Comparison of ENCODE assay signal across 15 cellular contexts in genomic region chr6:110356778-110357177, GRCh38. TPM values are rescaled to one million over a fixed set of nuclear protein-coding genes. Genes with fewer than 3 reads are reported as not detected.
DNase-seq lines count a peak whose midpoint lies in the region; ATAC-seq and TF ChIP-seq lines count a peak whose summit lies in the region.
"Had no signal": no experiment of that assay in that cellular context is flagged by ENCODE, and none has a peak within 500 bp of the region (broad histone marks: within the 10 kb centered on the region; RNA-seq: fewer than 3 reads in every experiment).

No MANE protein-coding gene starts in this region.

- H3K27ac ChIP-seq in caudate nucleus (ENCODE audit: low read depth, low read length): peak overlapping the region; percentile 31
- H3K27ac ChIP-seq in muscle layer of colon (ENCODE audit: low read depth, low read length): peak overlapping the region; percentile 80
- H3K27ac ChIP-seq in tibial artery: peak overlapping the region; percentile 94 to 98
- H3K27ac ChIP-seq: SJSA1 had no signal

- no peak for ATAC-seq in activated T-cell treated with anti-CD3 and anti-CD28 coated beads, Interleukin-2, amount 50 U/mL, for 4 hours

- no peak for TF ChIP-seq CTCF in tibial artery (IDR thresholded peaks at IDR 0.05)

- H3K9me3 Mint-ChIP-seq in activated T-cell treated with anti-CD3 and anti-CD28 coated beads, Interleukin-2, amount 50 U/mL, for 4 hours: no peaks in the 10 kb centered on the region

- H3K4me3 ChIP-seq in muscle layer of colon (ENCODE audit: low read depth in 1 of 2, low read length in 2 of 2) (peak overlapping the region; percentile 62 to 80), tibial artery (peak overlapping the region in 1 of 2 donors; percentile 80)
- H3K4me3 ChIP-seq: SJSA1 had no signal

- H3K36me3 ChIP-seq in muscle layer of colon (ENCODE audit: insufficient read depth, low read length) (no peaks in the 10 kb centered on the region), tibial artery (no peaks in the 10 kb centered on the region)
- H3K36me3 ChIP-seq: SJSA1 had no signal

- H3K36me3 Mint-ChIP-seq in activated T-cell treated with anti-CD3 and anti-CD28 coated beads, Interleukin-2, amount 50 U/mL, for 4 hours (ENCODE audit: insufficient read depth): peaks cover 2% of the 10 kb centered on the region

- intact Hi-C loops in tibial artery (cut with DNase I; ENCODE audit: low total_unique reads): no loop called here

- H3K27me3 ChIP-seq in muscle layer of colon (ENCODE audit: control insufficient read depth in 1 of 2, insufficient read depth in 2 of 2, low read length in 2 of 2) (no peaks in the 10 kb centered on the region), tibial artery (no peaks in the 10 kb centered on the region)

- peaks cover 11% of the 10 kb centered on the region for H3K4me1 Mint-ChIP-seq in activated T-cell treated with anti-CD3 and anti-CD28 coated beads, Interleukin-2, amount 50 U/mL, for 4 hours (ENCODE audit: low read depth)

- H3K9me3 ChIP-seq in muscle layer of colon (ENCODE audit: low read length): no peaks in the 10 kb centered on the region
- H3K9me3 ChIP-seq in tibial artery: no peaks in the 10 kb centered on the region
- H3K9me3 ChIP-seq: SJSA1 had no signal

- DNase-seq in activated T-cell treated with anti-CD3 and anti-CD28 coated beads, Interleukin-2, amount 50 U/mL, for 4 hours: no peak
- DNase-seq in activated T-cell treated with anti-CD3 and anti-CD28 coated beads, Interleukin-2, amount 50 U/mL, for 48 hours: no peak
- no peak for DNase-seq in caudate nucleus (lab: John Stamatoyannopoulos, UW)
- DNase-seq in tibial artery: no peak
- no peak for DNase-seq in putamen (ENCODE audit: low spot score)
- DNase-seq in dedifferentiated amniotic fluid mesenchymal stem cell (ENCODE audit: extremely low spot score): no peak
- DNase-seq in NCI-H2196 (lab: John Stamatoyannopoulos, UW; ENCODE audit: unreplicated experiment): no peak
- DNase-seq: activated CD4-positive, alpha-beta T cell treated with anti-CD3 and anti-CD28 coated beads, Interleukin-2, amount 50 U/mL, for 48 hours; AML-193; kidney glomerular epithelial cell; NCI-H774; stimulated activated CD4-positive, alpha-beta T cell treated with anti-CD3 and anti-CD28 coated beads, Interleukin-4, amount 100 ng/mL, for 24 hours had no signal

- peaks cover 50% of the 10 kb centered on the region for H3K27me3 Mint-ChIP-seq in activated T-cell treated with anti-CD3 and anti-CD28 coated beads, Interleukin-2, amount 50 U/mL, for 4 hours (ENCODE audit: low read depth)

- H3K4me1 ChIP-seq in muscle layer of colon (ENCODE audit: insufficient read depth, low read length) (peaks cover 63% of the 10 kb centered on the region), tibial artery (peaks cover 0 to 72% (median 28%) of the 10 kb centered on the region in 4 donors)

- peak overlapping the region; percentile 79 for H3K4me3 Mint-ChIP-seq in activated T-cell treated with anti-CD3 and anti-CD28 coated beads, Interleukin-2, amount 50 U/mL, for 4 hours

- peak overlapping the region; percentile 79 for H3K9ac ChIP-seq in muscle layer of colon (ENCODE audit: low read length)

RNA-seq across cellular contexts. Expression of gene METTL24, which starts 1.4 kb away (rescaled TPM):
- total RNA-seq in activated T-cell treated with anti-CD3 and anti-CD28 coated beads, Interleukin-2, amount 50 U/mL, for 4 hours: not detected
- total RNA-seq: MCF 10A had no signal

RNA-seq across cellular contexts. Expression of gene DDO, which starts 58.6 kb away (rescaled TPM):
- not detected for total RNA-seq in activated T-cell treated with anti-CD3 and anti-CD28 coated beads, Interleukin-2, amount 50 U/mL, for 4 hours
- total RNA-seq: MCF 10A had no signal

Comparison
In these comparisons a context has a peak if more than half of its experiments do, and no peak if none do; other contexts are left out.
1. H3K27ac ChIP-seq: peak in every context shown above with its lines; median percentile 96 in tibial artery; 80 in muscle layer of colon; 31 in caudate nucleus.